In genomic region chr17:47604268-47604927, GRCh38 we compare ENCODE assay signal across 1 cellular context.
TF ChIP-seq lines count a peak whose summit lies in the region.

No MANE protein-coding gene starts in this region.

TF ChIP-seq in HEK293, 187 proteins besides CTCF, POLR2A, EP300 and RAD21 (continued from another document):
- TF ChIP-seq INSM2 (tag by site-specific recombination; IDR thresholded peaks at IDR 0.05): peak; percentile 83
- peak; percentile 30; the same call in 1 of the 2 replicates for TF ChIP-seq GLI2 (tag by site-specific recombination; IDR thresholded peaks at IDR 0.05; ENCODE audit: borderline replicate concordance, low read depth)
- 0 out of 2 replicates have a peak, but pooled peaks have one; percentile 70 for TF ChIP-seq ZSCAN30 (tag by site-specific recombination; IDR thresholded peaks at IDR 0.05)
- TF ChIP-seq ZNF394 (tag by site-specific recombination; IDR thresholded peaks at IDR 0.05; ENCODE audit: borderline replicate concordance): peak; percentile 35; the same call in 1 of the 2 replicates
- no peak for TF ChIP-seq ZBTB8A (tag by site-specific recombination; IDR thresholded peaks at IDR 0.05)
- peak; percentile 38; the same call in 1 of the 2 replicates for TF ChIP-seq ZNF24 (tag by site-specific recombination; IDR thresholded peaks at IDR 0.05)
- 0 out of 2 replicates have a peak, but pooled peaks have one; percentile 47 for TF ChIP-seq KLF10 (tag by site-specific recombination; IDR thresholded peaks at IDR 0.05)
- peak; percentile 20; the same call in 1 of the 2 replicates for TF ChIP-seq SP3 (tag by site-specific recombination; IDR thresholded peaks at IDR 0.05)
- 0 out of 2 replicates have a peak, but pooled peaks have one; percentile 29 for TF ChIP-seq ZBTB1 (tag by site-specific recombination; IDR thresholded peaks at IDR 0.05)
- no peak for TF ChIP-seq ZNF548 (tag by site-specific recombination; IDR thresholded peaks at IDR 0.05)
- peak; percentile 55 for TF ChIP-seq ZEB2 (tag by site-specific recombination; IDR thresholded peaks at IDR 0.05)
- 0 out of 2 replicates have a peak, but pooled peaks have one; percentile 43 for TF ChIP-seq BCL11A (tag by site-specific recombination; IDR thresholded peaks at IDR 0.05; ENCODE audit: low read depth)
- peak; percentile 63 for TF ChIP-seq ZBTB17 (tag by site-specific recombination; IDR thresholded peaks at IDR 0.05)
- TF ChIP-seq PRDM6 (tag by site-specific recombination; IDR thresholded peaks at IDR 0.05): peak; percentile 100
- TF ChIP-seq ZNF202 (tag by site-specific recombination; IDR thresholded peaks at IDR 0.05; ENCODE audit: borderline replicate concordance): no peak
- peak; percentile 74; the same call in 1 of the 2 replicates for TF ChIP-seq ZNF600 (tag by site-specific recombination; IDR thresholded peaks at IDR 0.05)
- peak; percentile 11; the same call in 1 of the 2 replicates for TF ChIP-seq SP2 (tag by site-specific recombination; IDR thresholded peaks at IDR 0.05)
- no peak for TF ChIP-seq ZNF266 (tag by site-specific recombination; IDR thresholded peaks at IDR 0.05; ENCODE audit: low read depth)
- TF ChIP-seq ZNF555 (tag by site-specific recombination; conservative IDR thresholded peaks at IDR 0.05): no peak
- TF ChIP-seq ZNF132 (tag by site-specific recombination; IDR thresholded peaks at IDR 0.05; ENCODE audit: borderline replicate concordance): no peak
- no peak for TF ChIP-seq ZNF518A (tag by site-specific recombination; conservative IDR thresholded peaks at IDR 0.05; ENCODE audit: low read depth)
- peak; percentile 97 for TF ChIP-seq OSR2 (tag by site-specific recombination; IDR thresholded peaks at IDR 0.05)
- TF ChIP-seq ZFP69B (tag by site-specific recombination; IDR thresholded peaks at IDR 0.05): peak; percentile 54; the same call in 1 of the 2 replicates
- TF ChIP-seq TSHZ1 (tag by site-specific recombination; IDR thresholded peaks at IDR 0.05; ENCODE audit: borderline replicate concordance): peak; percentile 76
- peak; percentile 80 for TF ChIP-seq ZNF843 (tag by site-specific recombination; IDR thresholded peaks at IDR 0.05)
- TF ChIP-seq ZBTB44 (tag by site-specific recombination; IDR thresholded peaks at IDR 0.05): peak; percentile 96
- TF ChIP-seq HOXA7 (CRISPR knock-in tag; IDR thresholded peaks at IDR 0.05; ENCODE audit: borderline replicate concordance): no peak
- no peak for TF ChIP-seq ZNF423 (tag by site-specific recombination; IDR thresholded peaks at IDR 0.05)
- peak; percentile 69 for TF ChIP-seq ZSCAN23 (tag by site-specific recombination; IDR thresholded peaks at IDR 0.05)
- TF ChIP-seq ZNF692 (tag by site-specific recombination; IDR thresholded peaks at IDR 0.05): peak; percentile 44; the same call in 1 of the 2 replicates
- TF ChIP-seq FEZF1 (tag by site-specific recombination; IDR thresholded peaks at IDR 0.05): peak; percentile 14; the same call in 1 of the 2 replicates
- TF ChIP-seq KLF8 (tag by site-specific recombination; IDR thresholded peaks at IDR 0.05): peak; percentile 65
- 0 out of 2 replicates have a peak, but pooled peaks have one; percentile 15 for TF ChIP-seq OVOL3 (tag by site-specific recombination; IDR thresholded peaks at IDR 0.05)
- TF ChIP-seq ZNF558 (tag by site-specific recombination; IDR thresholded peaks at IDR 0.05): peak; percentile 47; the same call in 1 of the 2 replicates
- peak; percentile 93 for TF ChIP-seq WT1 (tag by site-specific recombination; IDR thresholded peaks at IDR 0.05)
- no peak for TF ChIP-seq ZNF621 (tag by site-specific recombination; IDR thresholded peaks at IDR 0.05)
- no peak for TF ChIP-seq GFI1B (tag by site-specific recombination; IDR thresholded peaks at IDR 0.05)
- TF ChIP-seq ZNF629 (tag by site-specific recombination; IDR thresholded peaks at IDR 0.05): peak; percentile 77
- TF ChIP-seq ZNF596 (tag by site-specific recombination; IDR thresholded peaks at IDR 0.05): peak; percentile 68; the same call in 1 of the 2 replicates
- no peak for TF ChIP-seq ZNF16 (tag by site-specific recombination; IDR thresholded peaks at IDR 0.05; ENCODE audit: low read depth)
- no peak for TF ChIP-seq ZNF704 (tag by site-specific recombination; IDR thresholded peaks at IDR 0.05)
- TF ChIP-seq ZNF366 (tag by site-specific recombination; conservative IDR thresholded peaks at IDR 0.05): peak; percentile 79
- TF ChIP-seq GLIS2 (tag by site-specific recombination; IDR thresholded peaks at IDR 0.05): no peak
- peak; percentile 81 for TF ChIP-seq IKZF3 (tag by site-specific recombination; IDR thresholded peaks at IDR 0.05)
